16 cellular contexts compared by ENCODE assay signal in the genomic region with DNA sequence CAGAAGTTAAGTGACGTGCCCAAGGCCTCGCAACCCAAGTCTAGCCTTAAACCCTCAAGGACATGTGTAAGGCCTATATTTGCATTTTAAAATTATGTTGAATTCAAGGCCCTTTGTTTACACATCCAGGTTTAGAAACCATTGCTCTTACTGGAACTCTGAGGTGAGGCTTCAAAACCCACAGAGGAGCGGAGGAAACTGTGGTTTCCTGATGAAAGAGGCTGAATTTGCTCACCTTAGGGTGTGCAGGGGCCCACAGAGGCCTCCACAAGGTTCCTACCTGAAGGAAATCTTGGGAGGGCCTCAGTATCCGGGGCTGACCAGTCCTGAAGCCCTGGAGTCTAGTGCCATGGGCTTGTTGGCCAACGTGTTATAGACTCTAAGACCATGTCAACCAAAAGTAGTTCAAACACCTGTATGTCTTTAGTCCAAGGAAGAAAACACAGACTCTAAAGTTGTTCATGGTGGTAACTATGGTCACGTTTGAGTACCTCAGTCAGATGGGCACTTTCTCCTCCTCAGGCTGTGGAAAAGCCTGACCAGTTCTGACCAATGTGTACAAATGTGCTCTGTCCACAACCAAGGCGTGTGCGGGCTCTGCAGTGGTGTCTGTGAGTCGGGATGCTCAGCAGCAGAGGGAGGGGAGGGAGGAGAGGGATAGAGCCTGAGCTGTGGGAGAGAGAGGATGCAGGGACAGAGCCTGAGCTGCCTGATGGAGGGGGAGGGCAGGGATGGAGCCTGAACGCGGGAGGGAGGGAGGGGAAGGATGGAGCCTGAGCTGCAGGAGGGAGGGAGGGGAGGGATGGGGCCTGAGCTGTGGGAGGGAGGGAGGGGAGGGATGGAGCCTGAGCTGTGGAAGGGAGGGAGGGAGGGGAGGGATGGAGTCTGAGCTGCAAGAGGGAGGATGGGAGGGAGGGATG.
DNase-seq lines count a peak whose midpoint lies in the region; ATAC-seq and TF ChIP-seq lines count a peak whose summit lies in the region.
"Had no signal": no experiment of that assay in that cellular context is flagged by ENCODE, and none has a peak within 500 bp of the region (broad histone marks: within the 10 kb centered on the region; RNA-seq: fewer than 3 reads in every experiment).

No MANE protein-coding gene starts in this region.

- no peak for TF ChIP-seq EP300 in SK-N-SH (IDR thresholded peaks at IDR 0.05; ENCODE audit: borderline replicate concordance in 1 of 2, low read depth in 1 of 2, low read length in 1 of 2)

- POLR2A ChIA-PET in CD4-positive, alpha-beta T cell (lab: Charles Lee): no interaction called here
- POLR2A ChIA-PET in SK-N-SH (lab: Yijun Ruan, JAX): no interaction called here

- H3K27ac Mint-ChIP-seq in CD4-positive, alpha-beta T cell: no peak overlapping the region
- no peak overlapping the region for H3K27ac Mint-ChIP-seq in T-helper 17 cell
- H3K27ac Mint-ChIP-seq: stimulated activated naive CD8-positive, alpha-beta T cell treated with anti-CD3 and anti-CD28 coated beads, Interleukin-15, Interleukin-2, amounts not matched to agents 100 ng/mL and 50 ng/mL, for 24 hours had no signal

- ATAC-seq in CD4-positive, alpha-beta T cell (ENCODE audit: poor library complexity): peak; percentile 74
- ATAC-seq in T-helper 17 cell: peak; percentile 77
- ATAC-seq: left lung had no signal

- 66% methylated on average over 11 of the region's 11 CpGs for WGBS in SK-N-SH (ENCODE audit: low lambda C conversion rate)
- WGBS in lower leg skin, 2 donors: 86 to 92% methylated on average over 9 to 11 of the region's 11 CpGs

- no peak for TF ChIP-seq RAD21 in SK-N-SH (IDR thresholded peaks at IDR 0.05; ENCODE audit: low read length)

- in situ Hi-C loops in GM13977 (cut with MboI; ENCODE audit: low pct_unique_long_range_greater_than_20kb, low sequenced_read_pairs, unreplicated experiment): no loop called here

- H3K9me2 ChIP-seq in SK-N-SH: no peaks in the 10 kb centered on the region

- H3K9me3 ChIP-seq in CD4-positive, alpha-beta T cell (ENCODE audit: control insufficient read depth, low read length): no peaks in the 10 kb centered on the region
- H3K9me3 ChIP-seq in T-helper 17 cell (ENCODE audit: control insufficient read depth, low read length, poor library complexity, severe bottlenecking) (no peaks in the 10 kb centered on the region), SK-N-SH (no peaks in the 10 kb centered on the region)
- no peaks in the 10 kb centered on the region for H3K9me3 ChIP-seq in effector memory CD4-positive, alpha-beta T cell (ENCODE audit: control insufficient read depth, low read length)
- H3K9me3 ChIP-seq: BLaER1, left lung had no signal

- no peaks in the 10 kb centered on the region for H3F3A ChIP-seq in SK-N-SH (replicated peaks; ENCODE audit: insufficient read depth)

- H2AFZ ChIP-seq in SK-N-SH (ENCODE audit: low read depth): no peak overlapping the region

- CTCF ChIA-PET in CD4-positive, alpha-beta T cell (lab: Charles Lee): no interaction called here
- CTCF ChIA-PET in SK-N-SH (lab: Yijun Ruan, JAX): no interaction called here

- no peaks in the 10 kb centered on the region for H3K36me3 Mint-ChIP-seq in CD4-positive, alpha-beta T cell (ENCODE audit: low read depth)
- H3K36me3 Mint-ChIP-seq in T-helper 17 cell (ENCODE audit: low read depth): peaks cover 6% of the 10 kb centered on the region

- peaks cover 12% of the 10 kb centered on the region for H3K4me1 Mint-ChIP-seq in CD4-positive, alpha-beta T cell (ENCODE audit: low read depth)
- peaks cover 10% of the 10 kb centered on the region for H3K4me1 Mint-ChIP-seq in T-helper 17 cell

- H3K4me3 Mint-ChIP-seq in CD4-positive, alpha-beta T cell: peak overlapping the region; percentile 66
- H3K4me3 Mint-ChIP-seq in T-helper 17 cell: peak overlapping the region; percentile 72
- H3K4me3 Mint-ChIP-seq: stimulated activated naive CD8-positive, alpha-beta T cell treated with anti-CD3 and anti-CD28 coated beads, Interleukin-15, Interleukin-2, amounts not matched to agents 100 ng/mL and 50 ng/mL, for 24 hours had no signal

- no peaks in the 10 kb centered on the region for H3K79me2 ChIP-seq in SK-N-SH (ENCODE audit: insufficient read depth)

- peaks cover 4% of the 10 kb centered on the region for H3K27me3 ChIP-seq in CD4-positive, alpha-beta T cell (ENCODE audit: control insufficient read depth, insufficient read depth, low read length)
- no peaks in the 10 kb centered on the region for H3K27me3 ChIP-seq in GM06990 (replicated peaks; ENCODE audit: control insufficient read depth, insufficient read depth, low read length)
- peaks cover 4% of the 10 kb centered on the region for H3K27me3 ChIP-seq in effector memory CD4-positive, alpha-beta T cell (replicated peaks; ENCODE audit: control insufficient read depth, insufficient read depth, low read length, poor library complexity, severe bottlenecking)
- H3K27me3 ChIP-seq in SK-N-SH (ENCODE audit: insufficient read depth): no peaks in the 10 kb centered on the region
- H3K27me3 ChIP-seq: BLaER1 had no signal

- no peaks in the 10 kb centered on the region for H3K9me3 Mint-ChIP-seq in CD4-positive, alpha-beta T cell
- H3K9me3 Mint-ChIP-seq: stimulated activated naive CD8-positive, alpha-beta T cell treated with anti-CD3 and anti-CD28 coated beads, Interleukin-15, Interleukin-2, amounts not matched to agents 100 ng/mL and 50 ng/mL, for 24 hours had no signal

- H3K27me3 Mint-ChIP-seq in CD4-positive, alpha-beta T cell: peaks cover 23% of the 10 kb centered on the region
- peaks cover 12% of the 10 kb centered on the region for H3K27me3 Mint-ChIP-seq in T-helper 17 cell

- no peak overlapping the region for H3K4me3 ChIP-seq in GM06990 (replicated peaks; ENCODE audit: low read depth, low read length)
- no peak overlapping the region for H3K4me3 ChIP-seq in effector memory CD4-positive, alpha-beta T cell (ENCODE audit: insufficient read depth, low read depth, low read length, poor library complexity, severe bottlenecking)
- no peak overlapping the region for H3K4me3 ChIP-seq in SK-N-SH (ENCODE audit: low read depth in 2 of 2, low read length in 1 of 2)
- H3K4me3 ChIP-seq in lower leg skin (ENCODE audit: low read depth, poor library complexity, severe bottlenecking): no peak overlapping the region
- H3K4me3 ChIP-seq: BLaER1, left lung had no signal

- intact Hi-C loops in CD4-positive, alpha-beta T cell (cut with DNase I, micrococcal nuclease): no loop called here
- intact Hi-C loops in lower leg skin (cut with DNase I; ENCODE audit: low total_unique reads): no loop called here

- TF ChIP-seq POLR2A in lower leg skin (IDR thresholded peaks at IDR 0.05): no peak

- DNase-seq in CD4-positive, alpha-beta T cell: peak in 2 of 10 experiments; percentile 7 to 29
- DNase-seq in GM06990 (ENCODE audit: extremely low read depth, insufficient read length) (peak; percentile 24), T-helper 17 cell (no peak), SK-N-SH (no peak), NOMO-1 treated with DMSO at 0.1 percent for 48 hours (lab: John Stamatoyannopoulos, UW; ENCODE audit: unreplicated experiment) (no peak), GM13977 (ENCODE audit: low spot score) (no peak), lower leg skin (ENCODE audit: low spot score in 2 of 2) (no peak)
- peak; percentile 2 to 24 (median 5) for DNase-seq in effector memory CD4-positive, alpha-beta T cell
- DNase-seq: cortex of kidney, KBM-7, left lung, NCI-H1436, NCI-H774, T1000 had no signal

- no peak overlapping the region for H3K27ac ChIP-seq in CD4-positive, alpha-beta T cell (ENCODE audit: low read depth, low read length)
- no peak overlapping the region for H3K27ac ChIP-seq in effector memory CD4-positive, alpha-beta T cell (ENCODE audit: insufficient read depth, low read length, poor library complexity, severe bottlenecking)
- no peak overlapping the region for H3K27ac ChIP-seq in SK-N-SH (ENCODE audit: low read depth in 2 of 2, low read length in 1 of 2)
- H3K27ac ChIP-seq: BLaER1, left lung had no signal

- no peak overlapping the region for H3K4me2 ChIP-seq in SK-N-SH
- H3K4me2 ChIP-seq: BLaER1 had no signal

- peaks cover 17% of the 10 kb centered on the region for H3K4me1 ChIP-seq in effector memory CD4-positive, alpha-beta T cell (ENCODE audit: control insufficient read depth, insufficient read depth, low read length, poor library complexity, severe bottlenecking)
- peaks cover 8 to 39% of the 10 kb centered on the region in 2 experiments; a peak in 3 of 4 replicates for H3K4me1 ChIP-seq in SK-N-SH (ENCODE audit: control insufficient read depth in 1 of 2, insufficient read depth in 2 of 2, low read depth in 1 of 2, low read length in 1 of 2)
- H3K4me1 ChIP-seq: BLaER1, left lung had no signal

- no peaks in the 10 kb centered on the region for H4K20me1 ChIP-seq in SK-N-SH (ENCODE audit: insufficient read depth)
- H4K20me1 ChIP-seq: BLaER1 had no signal

- no peak for TF ChIP-seq CTCF in CD4-positive, alpha-beta T cell (IDR thresholded peaks at IDR 0.05)
- TF ChIP-seq CTCF in GM06990 (IDR thresholded peaks at IDR 0.05; ENCODE audit: insufficient read depth, low read length, poor library complexity, severe bottlenecking): no peak
- no peak for TF ChIP-seq CTCF in SK-N-SH (IDR thresholded peaks at IDR 0.05)
- TF ChIP-seq CTCF in GM13977 (IDR thresholded peaks at IDR 0.05; ENCODE audit: extremely low read depth, insufficient read depth, missing control alignments): no peak
- no peak for TF ChIP-seq CTCF in lower leg skin (IDR thresholded peaks at IDR 0.05)

- H3K36me3 ChIP-seq in GM06990 (ENCODE audit: control insufficient read depth, insufficient read depth, low read length): no peaks in the 10 kb centered on the region
- no peaks in the 10 kb centered on the region for H3K36me3 ChIP-seq in effector memory CD4-positive, alpha-beta T cell (ENCODE audit: control insufficient read depth, insufficient read depth, low read length)
- H3K36me3 ChIP-seq in SK-N-SH (replicated peaks in 1 of 2; ENCODE audit: control insufficient read depth in 1 of 2, insufficient read depth in 2 of 2, low read length in 1 of 2): no peaks in the 10 kb centered on the region
- H3K36me3 ChIP-seq: BLaER1, left lung had no signal

- no peak overlapping the region for H3K9ac ChIP-seq in SK-N-SH
- H3K9ac ChIP-seq: BLaER1 had no signal

TF ChIP-seq in SK-N-SH, 30 proteins besides CTCF, POLR2A, EP300 and RAD21 (continues in another document):
- TF ChIP-seq, protein P1, sequence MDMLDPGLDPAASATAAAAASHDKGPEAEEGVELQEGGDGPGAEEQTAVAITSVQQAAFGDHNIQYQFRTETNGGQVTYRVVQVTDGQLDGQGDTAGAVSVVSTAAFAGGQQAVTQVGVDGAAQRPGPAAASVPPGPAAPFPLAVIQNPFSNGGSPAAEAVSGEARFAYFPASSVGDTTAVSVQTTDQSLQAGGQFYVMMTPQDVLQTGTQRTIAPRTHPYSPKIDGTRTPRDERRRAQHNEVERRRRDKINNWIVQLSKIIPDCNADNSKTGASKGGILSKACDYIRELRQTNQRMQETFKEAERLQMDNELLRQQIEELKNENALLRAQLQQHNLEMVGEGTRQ (IDR thresholded peaks at IDR 0.05; ENCODE audit: borderline replicate concordance, low read depth, low read length): no peak
- no peak for TF ChIP-seq FOXM1 (IDR thresholded peaks at IDR 0.05; ENCODE audit: low read depth)
- TF ChIP-seq, protein P2, sequence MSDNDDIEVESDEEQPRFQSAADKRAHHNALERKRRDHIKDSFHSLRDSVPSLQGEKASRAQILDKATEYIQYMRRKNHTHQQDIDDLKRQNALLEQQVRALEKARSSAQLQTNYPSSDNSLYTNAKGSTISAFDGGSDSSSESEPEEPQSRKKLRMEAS (IDR thresholded peaks at IDR 0.05; ENCODE audit: low read depth): no peak
- TF ChIP-seq JUND (IDR thresholded peaks at IDR 0.05): no peak

Comparison
In these comparisons a context has a peak if more than half of its experiments do, and no peak if none do; other contexts are left out.
1. DNase-seq: peak in GM06990 (single experiment) and effector memory CD4-positive, alpha-beta T cell (3 of 3); none in T-helper 17 cell (0 of 3), SK-N-SH (single experiment), NOMO-1 treated with DMSO at 0.1 percent for 48 hours (single experiment), GM13977 (single experiment) and lower leg skin (0 of 2).